In the genomic region with DNA sequence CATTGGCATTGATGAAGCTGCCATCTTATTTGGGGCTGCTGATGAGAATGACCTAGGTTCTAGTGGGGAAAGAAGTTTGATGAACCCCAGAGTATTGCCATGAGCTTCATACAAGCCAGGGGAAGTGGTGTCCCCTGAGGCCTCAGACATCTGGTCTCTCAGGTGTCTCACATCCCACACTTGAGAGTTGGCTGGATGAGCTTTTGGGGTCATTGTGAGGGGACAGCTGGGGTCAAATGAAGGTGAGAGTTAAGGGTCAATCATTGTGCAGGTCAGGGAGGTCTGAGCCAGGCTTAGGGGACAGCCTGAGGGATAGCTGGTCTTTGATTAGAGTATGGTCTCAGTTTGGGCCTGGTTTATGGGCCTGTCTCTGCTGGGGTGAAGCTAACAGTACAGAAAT, we compare ENCODE assay signal across 30 cellular contexts.
"Had no signal": no experiment of that assay in that cellular context is flagged by ENCODE, and none has a peak within 500 bp of the region (broad histone marks: within the 10 kb centered on the region; RNA-seq: fewer than 3 reads in every experiment).

No MANE protein-coding gene starts in this region.

- H3K4me1 Mint-ChIP-seq: activated CD4-positive, alpha-beta T cell treated with anti-CD3 and anti-CD28 coated beads for 36 hours; activated CD4-positive, alpha-beta T cell treated with anti-CD3 and anti-CD28 coated beads, Interleukin-2, amount 10 ng/mL, durations not matched to agents 24 days and 14 days; activated T-helper 17 cell treated with anti-CD3 and anti-CD28 coated beads, Interleukin-2, amount 50 U/mL, for 72 hours; central memory CD8-positive, alpha-beta T cell; T-helper 17 cell had no signal

- H3K36me3 Mint-ChIP-seq: activated CD4-positive, alpha-beta memory T cell treated with anti-CD3 and anti-CD28 coated beads for 36 hours; activated naive CD8-positive, alpha-beta T cell had no signal

- H3K27ac Mint-ChIP-seq: activated CD4-positive, alpha-beta memory T cell treated with anti-CD3 and anti-CD28 coated beads for 36 hours; activated CD4-positive, alpha-beta T cell treated with anti-CD3 and anti-CD28 coated beads for 36 hours; activated CD4-positive, alpha-beta T cell treated with anti-CD3 and anti-CD28 coated beads, Interleukin-2, amount 10 ng/mL, durations not matched to agents 24 days and 14 days; activated CD8-positive, alpha-beta T cell treated with anti-CD3 and anti-CD28 coated beads, Interleukin-2, amount 10 ng/mL, durations not matched to agents 7 days and 5 days; activated naive CD8-positive, alpha-beta T cell; activated T-helper 17 cell treated with anti-CD3 and anti-CD28 coated beads, Interleukin-2, amount 50 U/mL, for 72 hours; dendritic cell treated with granulocyte-macrophage colony-stimulating factor and Interleukin-4, amounts not matched to agents 40 ng/mL and 50 ng/mL, for 4 days; effector memory CD8-positive, alpha-beta T cell; T-helper 17 cell; T-helper 2 cell treated with Interferon-gamma antibody and Interleukin-4, amounts not matched to agents 5 μg/mL and 100 μg/mL, for 36 hours had no signal

- H3K27ac ChIP-seq: brain microvascular endothelial cell, coronary artery, dorsolateral prefrontal cortex, epithelial cell of prostate, esophagus squamous epithelium, gastroesophageal sphincter had no signal

- H3K9me3 Mint-ChIP-seq: activated CD4-positive, alpha-beta memory T cell treated with anti-CD3 and anti-CD28 coated beads for 36 hours; activated CD4-positive, alpha-beta T cell treated with anti-CD3 and anti-CD28 coated beads, Interleukin-2, amount 10 ng/mL, durations not matched to agents 24 days and 14 days; activated T-cell treated with anti-CD3 and anti-CD28 coated beads, Interleukin-2, amount 50 U/mL, for 4 hours; activated T-helper 17 cell treated with anti-CD3 and anti-CD28 coated beads, Interleukin-2, amount 50 U/mL, for 72 hours; central memory CD8-positive, alpha-beta T cell; dendritic cell treated with granulocyte-macrophage colony-stimulating factor and Interleukin-4, amounts not matched to agents 40 ng/mL and 50 ng/mL, for 4 days; T-helper 2 cell treated with Interferon-gamma antibody and Interleukin-4, amounts not matched to agents 5 μg/mL and 100 μg/mL, for 36 hours had no signal

- DNase-seq: activated CD4-positive, alpha-beta memory T cell treated with anti-CD3 and anti-CD28 coated beads for 36 hours; activated CD4-positive, alpha-beta T cell treated with anti-CD3 and anti-CD28 coated beads for 36 hours; activated CD4-positive, alpha-beta T cell treated with anti-CD3 and anti-CD28 coated beads, Interleukin-2, amount 10 ng/mL, durations not matched to agents 24 days and 14 days; activated CD4-positive, CD25-positive, alpha-beta regulatory T cell; activated CD4-positive, CD25-positive, alpha-beta regulatory T cell treated with anti-CD3 and anti-CD28 coated beads, Interleukin-2, amount 50 U/mL, for 72 hours; activated CD8-positive, alpha-beta T cell treated with anti-CD3 and anti-CD28 coated beads, Interleukin-2, amount 10 ng/mL, durations not matched to agents 7 days and 5 days; activated effector memory CD4-positive, alpha-beta T cell treated with Interleukin-2 at 50 U/mL for 16 hours; activated gamma-delta T cell treated with Interleukin-2 at 50 U/mL for 16 hours; activated naive CD4-positive, alpha-beta T cell treated with anti-CD3 and anti-CD28 coated beads, Interleukin-2, amount 50 U/mL, for 16 hours; activated naive CD4-positive, alpha-beta T cell treated with Interleukin-2 at 50 U/mL for 16 hours; activated T-cell treated with anti-CD3 and anti-CD28 coated beads, Interleukin-2, amount 50 U/mL, for 4 hours; amniotic stem cell; anterior cingulate cortex; brain microvascular endothelial cell; dorsolateral prefrontal cortex; effector CD4-positive, alpha-beta T cell; effector memory CD8-positive, alpha-beta T cell; esophagus squamous epithelium; foreskin melanocyte; T-helper 1 cell; T-helper 17 cell; T1000 had no signal

- H3K27me3 Mint-ChIP-seq: activated CD4-positive, alpha-beta T cell treated with anti-CD3 and anti-CD28 coated beads, Interleukin-2, amount 10 ng/mL, durations not matched to agents 24 days and 14 days; activated T-helper 17 cell treated with anti-CD3 and anti-CD28 coated beads, Interleukin-2, amount 50 U/mL, for 72 hours had no signal

- H3K4me3 Mint-ChIP-seq: activated CD4-positive, alpha-beta memory T cell treated with anti-CD3 and anti-CD28 coated beads for 36 hours; activated CD4-positive, alpha-beta T cell treated with anti-CD3 and anti-CD28 coated beads for 36 hours; activated CD4-positive, alpha-beta T cell treated with anti-CD3 and anti-CD28 coated beads, Interleukin-2, amount 10 ng/mL, durations not matched to agents 24 days and 14 days; activated CD8-positive, alpha-beta T cell treated with anti-CD3 and anti-CD28 coated beads, Interleukin-2, amount 10 ng/mL, durations not matched to agents 7 days and 5 days; activated naive CD8-positive, alpha-beta T cell; activated T-cell treated with anti-CD3 and anti-CD28 coated beads, Interleukin-2, amount 50 U/mL, for 4 hours; activated T-helper 17 cell treated with anti-CD3 and anti-CD28 coated beads, Interleukin-2, amount 50 U/mL, for 72 hours; central memory CD8-positive, alpha-beta T cell; dendritic cell treated with granulocyte-macrophage colony-stimulating factor and Interleukin-4, amounts not matched to agents 40 ng/mL and 50 ng/mL, for 4 days; effector memory CD8-positive, alpha-beta T cell; T-helper 17 cell; T-helper 2 cell treated with Interferon-gamma antibody and Interleukin-4, amounts not matched to agents 5 μg/mL and 100 μg/mL, for 36 hours had no signal

- H3K9me3 ChIP-seq: esophagus squamous epithelium, gastroesophageal sphincter had no signal

- H3K36me3 ChIP-seq: brain microvascular endothelial cell, esophagus squamous epithelium, gastroesophageal sphincter had no signal

- H3K27me3 ChIP-seq: brain microvascular endothelial cell, dorsolateral prefrontal cortex, esophagus squamous epithelium, gastroesophageal sphincter had no signal

- H3K4me3 ChIP-seq: coronary artery, dorsolateral prefrontal cortex, esophagus squamous epithelium, gastroesophageal sphincter had no signal

- ATAC-seq: activated CD4-positive, alpha-beta T cell treated with anti-CD3 and anti-CD28 coated beads for 36 hours; activated CD8-positive, alpha-beta T cell treated with anti-CD3 and anti-CD28 coated beads, Interleukin-2, amount 10 ng/mL, durations not matched to agents 7 days and 5 days; activated T-cell treated with anti-CD3 and anti-CD28 coated beads, Interleukin-2, amount 50 U/mL, for 4 hours; activated T-helper 17 cell treated with anti-CD3 and anti-CD28 coated beads, Interleukin-2, amount 50 U/mL, for 72 hours; effector memory CD8-positive, alpha-beta T cell; gastroesophageal sphincter; T-helper 17 cell had no signal
